ENCODE assay signal across 15 cellular contexts in the genomic region with DNA sequence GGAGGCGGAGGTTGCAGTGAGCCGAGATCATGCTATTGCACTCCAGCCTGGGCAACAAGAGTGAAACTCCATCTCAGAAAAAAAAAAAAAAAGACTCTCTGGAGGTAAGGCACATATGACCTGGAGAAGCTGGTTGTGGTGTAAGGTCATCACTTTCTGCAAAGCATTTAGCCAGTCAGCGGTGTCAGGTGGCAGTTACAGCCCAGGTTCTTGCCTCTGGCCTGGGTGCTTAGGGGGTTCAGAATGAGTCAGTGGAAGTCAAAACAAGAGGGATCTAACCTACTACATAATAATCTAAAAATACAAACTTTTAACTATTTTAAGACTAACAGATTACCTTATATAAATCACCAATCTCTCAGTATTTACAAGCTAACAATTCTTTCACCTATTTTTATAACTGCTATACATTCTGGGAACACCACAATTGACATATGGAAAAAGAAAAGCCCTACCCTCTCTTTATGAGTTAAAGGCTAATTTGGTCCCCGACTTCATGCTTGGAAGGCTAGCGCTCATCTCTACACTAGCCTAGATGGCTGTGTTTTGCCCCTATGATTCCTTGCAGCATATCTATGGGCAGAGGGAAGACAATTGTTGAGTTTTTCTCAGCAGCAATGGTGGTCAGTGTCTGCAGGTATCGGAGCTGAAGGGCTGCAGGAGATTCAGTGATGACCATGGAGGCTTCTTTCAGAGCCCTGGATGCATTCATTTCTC. TPM values are rescaled to one million over a fixed set of nuclear protein-coding genes. Genes with fewer than 3 reads are reported as not detected.
DNase-seq lines count a peak whose midpoint lies in the region; ATAC-seq and TF ChIP-seq lines count a peak whose summit lies in the region.
"Had no signal": no experiment of that assay in that cellular context is flagged by ENCODE, and none has a peak within 500 bp of the region (broad histone marks: within the 10 kb centered on the region; RNA-seq: fewer than 3 reads in every experiment).

No MANE protein-coding gene starts in this region.

- TF ChIP-seq CTCF in Calu3 (IDR thresholded peaks at IDR 0.05; ENCODE audit: unreplicated experiment) (no peak), foreskin fibroblast (IDR thresholded peaks at IDR 0.05; ENCODE audit: low read depth, low read length) (no peak), adrenal gland (IDR thresholded peaks at IDR 0.05) (no peak)

- no peak overlapping the region for H3K4me3 ChIP-seq in foreskin fibroblast (ENCODE audit: low read depth in 1 of 2, low read length in 2 of 2)
- no peak overlapping the region for H3K4me3 ChIP-seq in adrenal gland
- H3K4me3 ChIP-seq: breast epithelium, uterus had no signal

- ATAC-seq in GM19035 (IDR thresholded peaks at IDR 0.05; ENCODE audit: unreplicated experiment) (peak; percentile 83), HG02885 (IDR thresholded peaks at IDR 0.05; ENCODE audit: poor library complexity, unreplicated experiment) (peak; percentile 95)
- peak; percentile 48 for ATAC-seq in activated T-helper 17 cell treated with anti-CD3 and anti-CD28 coated beads, Interleukin-2, amount 50 U/mL, for 72 hours (replicated peaks)
- ATAC-seq: left colon had no signal

- H3K36me3 ChIP-seq in adrenal gland (replicated peaks in 1 of 2) = peaks cover 0 to 63% of the 10 kb centered on the region in 2 donors
- H3K36me3 ChIP-seq: breast epithelium, uterus had no signal

- H3K9me3 ChIP-seq in adrenal gland (replicated peaks in 1 of 3) = no peaks in the 10 kb centered on the region
- H3K9me3 ChIP-seq: breast epithelium, uterus had no signal

- H3K4me1 ChIP-seq in adrenal gland (replicated peaks in 1 of 2) = peaks cover 0 to 13% of the 10 kb centered on the region in 2 donors
- H3K4me1 ChIP-seq: uterus had no signal

- CTCF ChIA-PET in Calu3 (lab: Charles Lee) = no interaction called here

- H3K36me3 Mint-ChIP-seq in Calu3 (ENCODE audit: insufficient read depth, unreplicated experiment) = no peaks in the 10 kb centered on the region
- peaks cover 70% of the 10 kb centered on the region for H3K36me3 Mint-ChIP-seq in activated T-helper 17 cell treated with anti-CD3 and anti-CD28 coated beads, Interleukin-2, amount 50 U/mL, for 72 hours (ENCODE audit: low read depth)

- no peaks in the 10 kb centered on the region for H3K27me3 Mint-ChIP-seq in Calu3 (ENCODE audit: unreplicated experiment)
- H3K27me3 Mint-ChIP-seq in activated T-helper 17 cell treated with anti-CD3 and anti-CD28 coated beads, Interleukin-2, amount 50 U/mL, for 72 hours = no peaks in the 10 kb centered on the region

- intact Hi-C loops in Calu3 (cut with micrococcal nuclease; ENCODE audit: unreplicated experiment) (no loop called here), adrenal gland (cut with DNase I) (no loop called here)

- H3K27ac Mint-ChIP-seq in Calu3 (ENCODE audit: unreplicated experiment) = no peak overlapping the region
- no peak overlapping the region for H3K27ac Mint-ChIP-seq in activated T-helper 17 cell treated with anti-CD3 and anti-CD28 coated beads, Interleukin-2, amount 50 U/mL, for 72 hours

- no peaks in the 10 kb centered on the region for H3K27me3 ChIP-seq in adrenal gland
- H3K27me3 ChIP-seq: breast epithelium, uterus had no signal

- H3K9me3 Mint-ChIP-seq in Calu3 (ENCODE audit: low read depth, unreplicated experiment) = no peaks in the 10 kb centered on the region
- H3K9me3 Mint-ChIP-seq in activated T-helper 17 cell treated with anti-CD3 and anti-CD28 coated beads, Interleukin-2, amount 50 U/mL, for 72 hours = no peaks in the 10 kb centered on the region

- WGBS in adrenal gland, 4 donors = 98 to 99% (median 98%) methylated on average over 6 of the region's 6 CpGs

- no peak overlapping the region for H3K27ac ChIP-seq in adrenal gland
- H3K27ac ChIP-seq: breast epithelium, HL-60 had no signal

- H3K4me3 Mint-ChIP-seq in Calu3 (ENCODE audit: low read depth, unreplicated experiment) = no peak overlapping the region
- no peak overlapping the region for H3K4me3 Mint-ChIP-seq in activated T-helper 17 cell treated with anti-CD3 and anti-CD28 coated beads, Interleukin-2, amount 50 U/mL, for 72 hours

- BruUV-seq in Calu3 (replicated peaks; lab: Mats Ljungman, UMichigan) = TSS peak; percentile 64

- no peaks in the 10 kb centered on the region for H3K4me1 Mint-ChIP-seq in Calu3 (ENCODE audit: low read depth, unreplicated experiment)
- H3K4me1 Mint-ChIP-seq in activated T-helper 17 cell treated with anti-CD3 and anti-CD28 coated beads, Interleukin-2, amount 50 U/mL, for 72 hours = no peaks in the 10 kb centered on the region

- no peak for TF ChIP-seq POLR2A in adrenal gland (IDR thresholded peaks at IDR 0.05)

- DNase-seq in Calu3 (no peak), HPDE6-E6E7 (ENCODE audit: extremely low spot score) (no peak), foreskin fibroblast (no peak), adrenal gland (no peak)
- no peak for DNase-seq in stimulated activated CD4-positive, alpha-beta T cell treated with anti-CD3 and anti-CD28 coated beads, Interleukin-4, amount 100 ng/mL, for 4 hours
- DNase-seq: AML-193, left colon, NCI-H1417 treated with DMSO at 0.1 percent for 48 hours, T-helper 9 cell, uterus had no signal

RNA-seq across cellular contexts. Expression of gene STOM, which starts 29.2 kb away (rescaled TPM):
- total RNA-seq in Calu3 (2022) (25.2 and 25.5 TPM in 2 replicates), adrenal gland (100 to 1,000 TPM; 182 to 427 (median 220) TPM)
- 10 to 100 TPM; 50.8 to 69.4 TPM for total RNA-seq in activated T-helper 17 cell treated with anti-CD3 and anti-CD28 coated beads, Interleukin-2, amount 50 U/mL, for 72 hours
- polyA plus RNA-seq in adrenal gland = 100 to 1,000 TPM; 134 to 191 (median 158) TPM
